In the genomic region with DNA sequence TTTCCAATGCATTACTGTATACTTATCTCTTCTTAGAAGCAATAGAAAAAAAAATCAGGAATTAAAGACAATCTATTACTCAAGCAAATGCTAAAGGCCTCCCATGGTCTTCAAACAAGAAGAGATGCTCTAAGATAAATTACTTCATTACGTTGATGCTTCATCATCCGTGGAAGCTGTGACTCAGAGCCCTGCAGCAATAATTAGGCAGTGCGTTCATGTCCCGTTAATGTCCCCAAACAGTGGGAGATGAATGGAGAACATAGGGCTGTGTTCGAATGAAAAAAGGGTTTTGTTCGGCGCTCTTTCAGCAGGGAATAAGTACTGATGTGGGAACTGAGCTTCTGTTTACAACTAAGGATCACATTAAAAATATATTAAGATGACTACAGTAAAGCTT, we compare ENCODE assay signal across 22 cellular contexts. TPM values are rescaled to one million over a fixed set of nuclear protein-coding genes. Genes with fewer than 3 reads are reported as not detected.
DNase-seq lines count a peak whose midpoint lies in the region; ATAC-seq and TF ChIP-seq lines count a peak whose summit lies in the region.
"Had no signal": no experiment of that assay in that cellular context is flagged by ENCODE, and none has a peak within 500 bp of the region (broad histone marks: within the 10 kb centered on the region; RNA-seq: fewer than 3 reads in every experiment).

No MANE protein-coding gene starts in this region.

- TF ChIP-seq CTCF in A673 (conservative IDR thresholded peaks at IDR 0.05; ENCODE audit: low read depth, low read length) (no peak), fibroblast of villous mesenchyme (IDR thresholded peaks at IDR 0.05; ENCODE audit: insufficient read depth, low read depth, low read length) (no peak), mesothelial cell of epicardium (IDR thresholded peaks at IDR 0.05; ENCODE audit: unreplicated experiment) (no peak), esophagus muscularis mucosa (IDR thresholded peaks at IDR 0.05) (no peak)

- H3K4me3 ChIP-seq in A673 (ENCODE audit: low read depth, low read length, poor library complexity, severe bottlenecking) (no peak overlapping the region), fibroblast of villous mesenchyme (ENCODE audit: low read depth, low read length) (no peak overlapping the region), esophagus muscularis mucosa (no peak overlapping the region)
- H3K4me3 ChIP-seq: breast epithelium, colonic mucosa, GM12878, psoas muscle, testis, vagina had no signal

- H3K4me1 ChIP-seq in A673 (ENCODE audit: insufficient read depth, low read length, poor library complexity, severe bottlenecking): no peaks in the 10 kb centered on the region
- peaks cover 0 to 4% (median 0%) of the 10 kb centered on the region in 4 donors for H3K4me1 ChIP-seq in esophagus muscularis mucosa
- H3K4me1 ChIP-seq: breast epithelium, vagina had no signal

- peak; percentile 75 for DNase-seq in A673 (ENCODE audit: low spot score)
- peak; percentile 23 for DNase-seq in ELF-1 (ENCODE audit: low read depth, low spot score)
- DNase-seq in RKO (ENCODE audit: low spot score): peak; percentile 45
- DNase-seq in fibroblast of villous mesenchyme (ENCODE audit: low read depth): peak; percentile 13
- no peak for DNase-seq in stimulated activated naive CD8-positive, alpha-beta T cell treated with anti-CD3 and anti-CD28 coated beads, Interleukin-15, Interleukin-2, amounts not matched to agents 100 U/mL and 50 U/mL, for 24 hours
- no peak for DNase-seq in mesothelial cell of epicardium (ENCODE audit: low spot score in 2 of 2, unreplicated experiment in 2 of 2)
- no peak for DNase-seq in esophagus muscularis mucosa (ENCODE audit: extremely low spot score)
- no peak for DNase-seq in NCI-H82 treated with DMSO at 0.1 percent for 48 hours (lab: John Stamatoyannopoulos, UW; ENCODE audit: unreplicated experiment)
- DNase-seq: activated CD8-positive, alpha-beta T cell treated with anti-CD3 and anti-CD28 coated beads, Interleukin-2, amount 10 ng/mL, durations not matched to agents 7 days and 5 days; activated naive CD4-positive, alpha-beta T cell; activated T-cell treated with anti-CD3 and anti-CD28 coated beads, Interleukin-2, amount 50 U/mL, for 24 hours; CD4-positive, alpha-beta memory T cell; colonic mucosa; NCI-H510A treated with DMSO at 0.1 percent for 48 hours; psoas muscle; stimulated activated CD4-positive, alpha-beta T cell treated with anti-CD3 and anti-CD28 coated beads, Interleukin-1b, Interleukin-23, amount 100 ng/mL, for 48 hours; testis had no signal

- no peak overlapping the region for H3K27ac Mint-ChIP-seq in mesothelial cell of epicardium
- H3K27ac Mint-ChIP-seq: activated CD8-positive, alpha-beta T cell treated with anti-CD3 and anti-CD28 coated beads, Interleukin-2, amount 10 ng/mL, durations not matched to agents 7 days and 5 days; activated T-cell treated with anti-CD3 and anti-CD28 coated beads, Interleukin-2, amount 50 U/mL, for 24 hours; CD4-positive, alpha-beta memory T cell had no signal

- peaks cover 10% of the 10 kb centered on the region for H3K4me1 Mint-ChIP-seq in mesothelial cell of epicardium
- H3K4me1 Mint-ChIP-seq: CD4-positive, alpha-beta memory T cell had no signal

- H3K36me3 Mint-ChIP-seq in mesothelial cell of epicardium: no peaks in the 10 kb centered on the region

- no peaks in the 10 kb centered on the region for H3K27me3 ChIP-seq in A673 (replicated peaks; ENCODE audit: insufficient read depth, low read depth, low read length, poor library complexity)
- no peaks in the 10 kb centered on the region for H3K27me3 ChIP-seq in esophagus muscularis mucosa
- H3K27me3 ChIP-seq: breast epithelium, colonic mucosa, testis, vagina had no signal

- intact Hi-C loops in A673 (cut with micrococcal nuclease; ENCODE audit: unreplicated experiment): no loop called here
- intact Hi-C loops in esophagus muscularis mucosa (cut with DNase I): no loop called here

- H3K27ac ChIP-seq in A673 (ENCODE audit: low read depth, low read length, poor library complexity, severe bottlenecking): no peak overlapping the region
- H3K27ac ChIP-seq in esophagus muscularis mucosa (replicated peaks in 1 of 4): no peak overlapping the region
- H3K27ac ChIP-seq: breast epithelium, colonic mucosa, KMS-11, psoas muscle, testis, vagina had no signal

- H3K27me3 Mint-ChIP-seq in mesothelial cell of epicardium (ENCODE audit: low read depth): peaks cover 26% of the 10 kb centered on the region

- no peak for TF ChIP-seq EP300 in esophagus muscularis mucosa (IDR thresholded peaks at IDR 0.05)

- no peak for TF ChIP-seq POLR2A in esophagus muscularis mucosa (IDR thresholded peaks at IDR 0.05; ENCODE audit: low read depth)

- ATAC-seq in stimulated activated naive CD8-positive, alpha-beta T cell treated with anti-CD3 and anti-CD28 coated beads, Interleukin-15, Interleukin-2, amounts not matched to agents 100 U/mL and 50 U/mL, for 24 hours: no peak
- ATAC-seq: activated CD4-positive, CD25-positive, alpha-beta regulatory T cell treated with anti-CD3 and anti-CD28 coated beads, Interleukin-2, amount 50 U/mL, for 24 hours; activated CD8-positive, alpha-beta T cell treated with anti-CD3 and anti-CD28 coated beads, Interleukin-2, amount 10 ng/mL, durations not matched to agents 7 days and 5 days; GM12878; psoas muscle had no signal

- 77% methylated on average over 7 of the region's 7 CpGs for WGBS in esophagus muscularis mucosa

- POLR2A ChIA-PET in A673 (lab: Charles Lee; ENCODE audit: low non-redundant PET): interaction anchor here (0.6 kb wide), 1 partner anchor 469 kb away, joined by 7 read pairs; no protein-coding TSS in a partner anchor

- CTCF ChIA-PET in A673 (lab: Charles Lee): no interaction called here

- H3K36me3 ChIP-seq in A673 (ENCODE audit: insufficient read depth, low read length, poor library complexity, severe bottlenecking): no peaks in the 10 kb centered on the region
- no peaks in the 10 kb centered on the region for H3K36me3 ChIP-seq in esophagus muscularis mucosa
- H3K36me3 ChIP-seq: breast epithelium, colonic mucosa, vagina had no signal

- BruUV-seq in A673 (replicated peaks; lab: Mats Ljungman, UMichigan): no TSS peak

- H3K9me3 Mint-ChIP-seq in mesothelial cell of epicardium: peaks cover 6% of the 10 kb centered on the region

- H3K9me3 ChIP-seq in A673 (ENCODE audit: low read depth, low read length, poor library complexity, severe bottlenecking) (peaks cover 6% of the 10 kb centered on the region), esophagus muscularis mucosa (no peaks in the 10 kb centered on the region)
- H3K9me3 ChIP-seq: breast epithelium, colonic mucosa, psoas muscle, testis, vagina had no signal

- H3K4me3 Mint-ChIP-seq in mesothelial cell of epicardium: no peak overlapping the region
- H3K4me3 Mint-ChIP-seq: activated CD8-positive, alpha-beta T cell treated with anti-CD3 and anti-CD28 coated beads, Interleukin-2, amount 10 ng/mL, durations not matched to agents 7 days and 5 days; activated T-cell treated with anti-CD3 and anti-CD28 coated beads, Interleukin-2, amount 50 U/mL, for 24 hours; CD4-positive, alpha-beta memory T cell had no signal

RNA-seq across cellular contexts. Expression of a gene that starts 15.9 kb away (rescaled TPM):
- 101 and 103 TPM in 2 replicates for total RNA-seq in A673 (2021)
- 74.4 and 112 TPM in 2 replicates for total RNA-seq in fibroblast of villous mesenchyme
- 108 to 115 TPM (median 111 TPM) in 3 replicates for total RNA-seq in mesothelial cell of epicardium
- 10 to 100 TPM; 74.3 to 91.3 (median 85.9) TPM for total RNA-seq in esophagus muscularis mucosa

RNA-seq across cellular contexts. Expression of a gene that starts 21.7 kb away (rescaled TPM):
- total RNA-seq in A673 (2021) (161 and 178 TPM in 2 replicates), fibroblast of villous mesenchyme (30.9 and 39.3 TPM in 2 replicates), mesothelial cell of epicardium (261 to 262 TPM (median 262 TPM) in 3 replicates), esophagus muscularis mucosa (100 to 1,000 TPM in 1 of 4 donors, 10 to 100 TPM in 3; 69.6 to 118 (median 85.0) TPM)

Comparison
In these comparisons a context has a peak if more than half of its experiments do, and no peak if none do; other contexts are left out.
1. DNase-seq: peak in A673 (single experiment), ELF-1 (single experiment), RKO (single experiment) and fibroblast of villous mesenchyme (single experiment); none in stimulated activated naive CD8-positive, alpha-beta T cell treated with anti-CD3 and anti-CD28 coated beads, Interleukin-15, Interleukin-2, amounts not matched to agents 100 U/mL and 50 U/mL, for 24 hours (single experiment), mesothelial cell of epicardium (0 of 2), esophagus muscularis mucosa (single experiment) and NCI-H82 treated with DMSO at 0.1 percent for 48 hours (single experiment).